1 cellular context compared by ENCODE assay signal in the genomic region with DNA sequence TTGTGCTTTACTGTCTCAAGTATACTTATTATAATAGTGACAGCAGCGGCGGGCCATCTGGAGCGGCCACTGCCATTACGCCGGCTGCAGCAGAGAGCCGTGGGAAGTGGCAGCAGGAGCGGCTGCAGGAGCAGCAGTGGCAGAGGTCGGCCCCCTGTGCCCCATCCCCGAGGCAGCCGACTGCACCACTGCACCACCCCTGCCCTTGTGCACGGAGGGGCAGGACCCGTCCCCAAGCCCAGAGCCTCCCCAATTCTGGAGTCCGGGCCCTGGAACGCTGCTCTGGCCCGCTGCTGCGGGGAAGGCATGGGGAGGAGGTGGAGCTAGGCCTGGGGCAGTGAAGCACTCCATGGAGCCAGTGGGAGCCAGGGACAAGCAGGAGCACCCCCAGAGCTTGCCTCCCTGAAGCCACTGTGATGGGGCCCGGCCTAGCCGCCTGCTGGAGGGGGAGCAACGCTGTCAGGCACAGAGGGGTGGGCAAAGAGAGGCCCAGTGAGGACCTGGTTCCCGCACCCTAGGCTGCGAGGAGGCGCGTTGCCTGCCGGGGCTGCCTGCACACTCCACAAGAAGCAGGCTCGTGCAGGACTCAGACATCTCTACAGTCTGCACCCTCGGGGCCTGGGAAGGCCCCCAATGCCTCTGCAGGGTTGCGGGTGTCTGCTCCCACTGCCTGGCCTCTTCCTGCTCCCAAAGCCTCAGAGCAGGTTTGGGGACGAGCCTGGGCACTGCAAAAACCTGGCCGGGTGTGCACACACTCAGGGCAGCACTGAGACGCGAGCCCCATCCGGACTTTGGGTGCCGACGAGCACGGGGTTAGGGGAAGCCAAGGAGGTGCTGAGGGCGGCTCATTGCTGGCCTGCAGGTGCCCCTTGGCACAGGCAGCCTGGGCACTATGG.
TF ChIP-seq lines count a peak whose summit lies in the region.

No MANE protein-coding gene starts in this region.

TF ChIP-seq in WTC11, 78 proteins besides CTCF, POLR2A, EP300 and RAD21 (continued from another document):
- TF ChIP-seq, protein P1, sequence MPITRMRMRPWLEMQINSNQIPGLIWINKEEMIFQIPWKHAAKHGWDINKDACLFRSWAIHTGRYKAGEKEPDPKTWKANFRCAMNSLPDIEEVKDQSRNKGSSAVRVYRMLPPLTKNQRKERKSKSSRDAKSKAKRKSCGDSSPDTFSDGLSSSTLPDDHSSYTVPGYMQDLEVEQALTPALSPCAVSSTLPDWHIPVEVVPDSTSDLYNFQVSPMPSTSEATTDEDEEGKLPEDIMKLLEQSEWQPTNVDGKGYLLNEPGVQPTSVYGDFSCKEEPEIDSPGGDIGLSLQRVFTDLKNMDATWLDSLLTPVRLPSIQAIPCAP (CRISPR knock-in tag; IDR thresholded peaks at IDR 0.05), result no peak
- TF ChIP-seq, protein P2, sequence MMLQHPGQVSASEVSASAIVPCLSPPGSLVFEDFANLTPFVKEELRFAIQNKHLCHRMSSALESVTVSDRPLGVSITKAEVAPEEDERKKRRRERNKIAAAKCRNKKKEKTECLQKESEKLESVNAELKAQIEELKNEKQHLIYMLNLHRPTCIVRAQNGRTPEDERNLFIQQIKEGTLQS (CRISPR knock-in tag; conservative IDR thresholded peaks at IDR 0.05), result no peak
- TF ChIP-seq, protein P3, sequence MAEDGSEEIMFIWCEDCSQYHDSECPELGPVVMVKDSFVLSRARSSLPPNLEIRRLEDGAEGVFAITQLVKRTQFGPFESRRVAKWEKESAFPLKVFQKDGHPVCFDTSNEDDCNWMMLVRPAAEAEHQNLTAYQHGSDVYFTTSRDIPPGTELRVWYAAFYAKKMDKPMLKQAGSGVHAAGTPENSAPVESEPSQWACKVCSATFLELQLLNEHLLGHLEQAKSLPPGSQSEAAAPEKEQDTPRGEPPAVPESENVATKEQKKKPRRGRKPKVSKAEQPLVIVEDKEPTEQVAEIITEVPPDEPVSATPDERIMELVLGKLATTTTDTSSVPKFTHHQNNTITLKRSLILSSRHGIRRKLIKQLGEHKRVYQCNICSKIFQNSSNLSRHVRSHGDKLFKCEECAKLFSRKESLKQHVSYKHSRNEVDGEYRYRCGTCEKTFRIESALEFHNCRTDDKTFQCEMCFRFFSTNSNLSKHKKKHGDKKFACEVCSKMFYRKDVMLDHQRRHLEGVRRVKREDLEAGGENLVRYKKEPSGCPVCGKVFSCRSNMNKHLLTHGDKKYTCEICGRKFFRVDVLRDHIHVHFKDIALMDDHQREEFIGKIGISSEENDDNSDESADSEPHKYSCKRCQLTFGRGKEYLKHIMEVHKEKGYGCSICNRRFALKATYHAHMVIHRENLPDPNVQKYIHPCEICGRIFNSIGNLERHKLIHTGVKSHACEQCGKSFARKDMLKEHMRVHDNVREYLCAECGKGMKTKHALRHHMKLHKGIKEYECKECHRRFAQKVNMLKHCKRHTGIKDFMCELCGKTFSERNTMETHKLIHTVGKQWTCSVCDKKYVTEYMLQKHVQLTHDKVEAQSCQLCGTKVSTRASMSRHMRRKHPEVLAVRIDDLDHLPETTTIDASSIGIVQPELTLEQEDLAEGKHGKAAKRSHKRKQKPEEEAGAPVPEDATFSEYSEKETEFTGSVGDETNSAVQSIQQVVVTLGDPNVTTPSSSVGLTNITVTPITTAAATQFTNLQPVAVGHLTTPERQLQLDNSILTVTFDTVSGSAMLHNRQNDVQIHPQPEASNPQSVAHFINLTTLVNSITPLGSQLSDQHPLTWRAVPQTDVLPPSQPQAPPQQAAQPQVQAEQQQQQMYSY (CRISPR knock-in tag; IDR thresholded peaks at IDR 0.05), result no peak
- no peak for TF ChIP-seq NR1H2 (CRISPR knock-in tag; IDR thresholded peaks at IDR 0.05)
- TF ChIP-seq, protein P4, sequence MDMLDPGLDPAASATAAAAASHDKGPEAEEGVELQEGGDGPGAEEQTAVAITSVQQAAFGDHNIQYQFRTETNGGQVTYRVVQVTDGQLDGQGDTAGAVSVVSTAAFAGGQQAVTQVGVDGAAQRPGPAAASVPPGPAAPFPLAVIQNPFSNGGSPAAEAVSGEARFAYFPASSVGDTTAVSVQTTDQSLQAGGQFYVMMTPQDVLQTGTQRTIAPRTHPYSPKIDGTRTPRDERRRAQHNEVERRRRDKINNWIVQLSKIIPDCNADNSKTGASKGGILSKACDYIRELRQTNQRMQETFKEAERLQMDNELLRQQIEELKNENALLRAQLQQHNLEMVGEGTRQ (CRISPR knock-in tag; IDR thresholded peaks at IDR 0.05), result no peak
- no peak for TF ChIP-seq JAZF1 (CRISPR knock-in tag; IDR thresholded peaks at IDR 0.05)
- no peak for TF ChIP-seq JUN (CRISPR knock-in tag; IDR thresholded peaks at IDR 0.05)
